ENCODE assay signal across 9 cellular contexts in genomic region chr9:74556685-74557084, GRCh38. TPM values are rescaled to one million over a fixed set of nuclear protein-coding genes. Genes with fewer than 3 reads are reported as not detected.
A peak's percentile ranks its signal among the peaks of the same experiment; 100 is the strongest.
DNase-seq lines count a peak whose midpoint lies in the region; ATAC-seq and TF ChIP-seq lines count a peak whose summit lies in the region.
"Had no signal": no experiment of that assay in that cellular context is flagged by ENCODE, and none has a peak within 500 bp of the region (broad histone marks: within the 10 kb centered on the region; RNA-seq: fewer than 3 reads in every experiment).

No MANE protein-coding gene starts in this region.

- H3K27me3 ChIP-seq in neural progenitor cell, result no peaks in the 10 kb centered on the region

- peak; percentile 36 for DNase-seq in activated CD8-positive, alpha-beta T cell treated with anti-CD3 and anti-CD28 coated beads for 36 hours
- DNase-seq in activated CD8-positive, alpha-beta T cell treated with anti-CD3 and anti-CD28 coated beads, Interleukin-2, amount 10 ng/mL, durations not matched to agents 7 days and 5 days, result no peak
- DNase-seq in neural progenitor cell (ENCODE audit: low spot score) (no peak), cerebellar cortex (ENCODE audit: low spot score) (no peak), DMS79 (lab: John Stamatoyannopoulos, UW) (no peak)
- no peak for DNase-seq in activated CD4-positive, alpha-beta T cell treated with anti-CD3 and anti-CD28 coated beads, Interleukin-2, amount 10 ng/mL, durations not matched to agents 24 days and 14 days
- DNase-seq: activated naive CD4-positive, alpha-beta T cell had no signal

- no peak overlapping the region for H2AFZ ChIP-seq in neural progenitor cell (replicated peaks)

- no peaks in the 10 kb centered on the region for H3K9me3 Mint-ChIP-seq in activated CD8-positive, alpha-beta T cell treated with anti-CD3 and anti-CD28 coated beads for 36 hours
- H3K9me3 Mint-ChIP-seq in activated CD8-positive, alpha-beta T cell treated with anti-CD3 and anti-CD28 coated beads, Interleukin-2, amount 10 ng/mL, durations not matched to agents 7 days and 5 days (ENCODE audit: insufficient read depth), result no peaks in the 10 kb centered on the region
- H3K9me3 Mint-ChIP-seq in neural progenitor cell, result no peaks in the 10 kb centered on the region
- H3K9me3 Mint-ChIP-seq in activated CD4-positive, alpha-beta T cell treated with anti-CD3 and anti-CD28 coated beads, Interleukin-2, amount 10 ng/mL, durations not matched to agents 24 days and 14 days, result no peaks in the 10 kb centered on the region

- H3K4me1 Mint-ChIP-seq in activated CD8-positive, alpha-beta T cell treated with anti-CD3 and anti-CD28 coated beads for 36 hours (ENCODE audit: low read depth), result peaks cover 5% of the 10 kb centered on the region
- no peaks in the 10 kb centered on the region for H3K4me1 Mint-ChIP-seq in activated CD8-positive, alpha-beta T cell treated with anti-CD3 and anti-CD28 coated beads, Interleukin-2, amount 10 ng/mL, durations not matched to agents 7 days and 5 days (ENCODE audit: low read depth)
- peaks cover 2% of the 10 kb centered on the region for H3K4me1 Mint-ChIP-seq in neural progenitor cell
- peaks cover 4% of the 10 kb centered on the region for H3K4me1 Mint-ChIP-seq in activated CD4-positive, alpha-beta T cell treated with anti-CD3 and anti-CD28 coated beads, Interleukin-2, amount 10 ng/mL, durations not matched to agents 24 days and 14 days

- H3K9ac ChIP-seq in neural progenitor cell, result no peak overlapping the region

- POLR2A ChIA-PET in activated CD8-positive, alpha-beta T cell treated with anti-CD3 and anti-CD28 coated beads for 36 hours (lab: Charles Lee), result interaction anchor here (0.5 kb wide), 1 partner anchor 491 kb away, joined by 3 read pairs; no protein-coding TSS in a partner anchor
- POLR2A ChIA-PET in activated CD8-positive, alpha-beta T cell treated with anti-CD3 and anti-CD28 coated beads, Interleukin-2, amount 10 ng/mL, durations not matched to agents 7 days and 5 days (lab: Charles Lee), result no interaction called here

- H3K79me2 ChIP-seq in neural progenitor cell (ENCODE audit: low read depth), result no peaks in the 10 kb centered on the region

- no peaks in the 10 kb centered on the region for H4K20me1 ChIP-seq in neural progenitor cell (ENCODE audit: low read depth)

- no peak overlapping the region for H3K27ac ChIP-seq in neural progenitor cell

- no peak overlapping the region for H3K4me2 ChIP-seq in neural progenitor cell

- H3K27me3 Mint-ChIP-seq in activated CD8-positive, alpha-beta T cell treated with anti-CD3 and anti-CD28 coated beads for 36 hours, result peaks cover 1% of the 10 kb centered on the region
- H3K27me3 Mint-ChIP-seq in activated CD8-positive, alpha-beta T cell treated with anti-CD3 and anti-CD28 coated beads, Interleukin-2, amount 10 ng/mL, durations not matched to agents 7 days and 5 days (ENCODE audit: low read depth), result no peaks in the 10 kb centered on the region
- no peaks in the 10 kb centered on the region for H3K27me3 Mint-ChIP-seq in neural progenitor cell (ENCODE audit: insufficient read depth, low read depth)
- peaks cover 2% of the 10 kb centered on the region for H3K27me3 Mint-ChIP-seq in activated CD4-positive, alpha-beta T cell treated with anti-CD3 and anti-CD28 coated beads, Interleukin-2, amount 10 ng/mL, durations not matched to agents 24 days and 14 days

- intact Hi-C loops in activated CD8-positive, alpha-beta T cell treated with anti-CD3 and anti-CD28 coated beads for 36 hours (cut with micrococcal nuclease), result no loop called here
- intact Hi-C loops in activated CD4-positive, alpha-beta T cell treated with anti-CD3 and anti-CD28 coated beads, Interleukin-2, amount 10 ng/mL, durations not matched to agents 24 days and 14 days (cut with micrococcal nuclease), result no loop called here

- no peaks in the 10 kb centered on the region for H3F3A ChIP-seq in neural progenitor cell (ENCODE audit: low read depth)

- H3K27ac Mint-ChIP-seq in activated CD8-positive, alpha-beta T cell treated with anti-CD3 and anti-CD28 coated beads for 36 hours, result no peak overlapping the region
- H3K27ac Mint-ChIP-seq in activated CD8-positive, alpha-beta T cell treated with anti-CD3 and anti-CD28 coated beads, Interleukin-2, amount 10 ng/mL, durations not matched to agents 7 days and 5 days, result no peak overlapping the region
- peak overlapping the region; percentile 38 for H3K27ac Mint-ChIP-seq in neural progenitor cell
- H3K27ac Mint-ChIP-seq in activated CD4-positive, alpha-beta T cell treated with anti-CD3 and anti-CD28 coated beads, Interleukin-2, amount 10 ng/mL, durations not matched to agents 24 days and 14 days, result no peak overlapping the region

- peak; percentile 92 for ATAC-seq in activated CD8-positive, alpha-beta T cell treated with anti-CD3 and anti-CD28 coated beads for 36 hours
- ATAC-seq in activated CD8-positive, alpha-beta T cell treated with anti-CD3 and anti-CD28 coated beads, Interleukin-2, amount 10 ng/mL, durations not matched to agents 7 days and 5 days, result no peak
- ATAC-seq in GM21529 (IDR thresholded peaks at IDR 0.05; ENCODE audit: unreplicated experiment) (peak; percentile 78), HG03159 (IDR thresholded peaks at IDR 0.05; ENCODE audit: unreplicated experiment) (peak; percentile 80)

- H3K9me3 ChIP-seq in neural progenitor cell (ENCODE audit: low read depth), result no peaks in the 10 kb centered on the region

- H3K4me3 ChIP-seq in neural progenitor cell, result no peak overlapping the region

- no peaks in the 10 kb centered on the region for H3K36me3 ChIP-seq in neural progenitor cell

- H3K36me3 Mint-ChIP-seq in activated CD8-positive, alpha-beta T cell treated with anti-CD3 and anti-CD28 coated beads for 36 hours (ENCODE audit: low read depth), result no peaks in the 10 kb centered on the region
- no peaks in the 10 kb centered on the region for H3K36me3 Mint-ChIP-seq in activated CD8-positive, alpha-beta T cell treated with anti-CD3 and anti-CD28 coated beads, Interleukin-2, amount 10 ng/mL, durations not matched to agents 7 days and 5 days (ENCODE audit: low read depth)
- no peaks in the 10 kb centered on the region for H3K36me3 Mint-ChIP-seq in neural progenitor cell
- no peaks in the 10 kb centered on the region for H3K36me3 Mint-ChIP-seq in activated CD4-positive, alpha-beta T cell treated with anti-CD3 and anti-CD28 coated beads, Interleukin-2, amount 10 ng/mL, durations not matched to agents 24 days and 14 days (ENCODE audit: low read depth)

- H3K4me1 ChIP-seq in neural progenitor cell, result peaks cover 6% of the 10 kb centered on the region

- H3K4me3 Mint-ChIP-seq in activated CD8-positive, alpha-beta T cell treated with anti-CD3 and anti-CD28 coated beads for 36 hours, result no peak overlapping the region
- no peak overlapping the region for H3K4me3 Mint-ChIP-seq in activated CD8-positive, alpha-beta T cell treated with anti-CD3 and anti-CD28 coated beads, Interleukin-2, amount 10 ng/mL, durations not matched to agents 7 days and 5 days
- H3K4me3 Mint-ChIP-seq in neural progenitor cell, result no peak overlapping the region
- no peak overlapping the region for H3K4me3 Mint-ChIP-seq in activated CD4-positive, alpha-beta T cell treated with anti-CD3 and anti-CD28 coated beads, Interleukin-2, amount 10 ng/mL, durations not matched to agents 24 days and 14 days

- TF ChIP-seq CTCF in activated CD8-positive, alpha-beta T cell treated with anti-CD3 and anti-CD28 coated beads for 36 hours (IDR thresholded peaks at IDR 0.05), result no peak
- no peak for TF ChIP-seq CTCF in neural progenitor cell (IDR thresholded peaks at IDR 0.05)

- CTCF ChIA-PET in activated CD8-positive, alpha-beta T cell treated with anti-CD3 and anti-CD28 coated beads for 36 hours (lab: Charles Lee), result interaction anchor here (1.0 kb wide), 1 partner anchor 13 kb away, joined by 4 read pairs; no protein-coding TSS in a partner anchor
- CTCF ChIA-PET in activated CD8-positive, alpha-beta T cell treated with anti-CD3 and anti-CD28 coated beads, Interleukin-2, amount 10 ng/mL, durations not matched to agents 7 days and 5 days (lab: Charles Lee), result interaction anchor here (1.6 kb wide), 1 partner anchor 13 kb away, joined by 5 read pairs; no protein-coding TSS in a partner anchor

RNA-seq across cellular contexts. Expression of gene RORB, which starts 59.5 kb away (rescaled TPM):
- total RNA-seq in activated CD8-positive, alpha-beta T cell treated with anti-CD3 and anti-CD28 coated beads for 36 hours, result under 1 TPM; 0.04 to 0.11 TPM
- under 1 TPM; 0.08 to 0.16 TPM for total RNA-seq in activated CD8-positive, alpha-beta T cell treated with anti-CD3 and anti-CD28 coated beads, Interleukin-2, amount 10 ng/mL, durations not matched to agents 7 days and 5 days
- total RNA-seq in neural progenitor cell (ENCODE audit: low replicate concordance), result 2.5 and 4.2 TPM in 2 replicates
- 0.02 and 0.05 TPM in 2 replicates for total RNA-seq in activated CD4-positive, alpha-beta T cell treated with anti-CD3 and anti-CD28 coated beads, Interleukin-2, amount 10 ng/mL, durations not matched to agents 24 days and 14 days
